In the genomic region with DNA sequence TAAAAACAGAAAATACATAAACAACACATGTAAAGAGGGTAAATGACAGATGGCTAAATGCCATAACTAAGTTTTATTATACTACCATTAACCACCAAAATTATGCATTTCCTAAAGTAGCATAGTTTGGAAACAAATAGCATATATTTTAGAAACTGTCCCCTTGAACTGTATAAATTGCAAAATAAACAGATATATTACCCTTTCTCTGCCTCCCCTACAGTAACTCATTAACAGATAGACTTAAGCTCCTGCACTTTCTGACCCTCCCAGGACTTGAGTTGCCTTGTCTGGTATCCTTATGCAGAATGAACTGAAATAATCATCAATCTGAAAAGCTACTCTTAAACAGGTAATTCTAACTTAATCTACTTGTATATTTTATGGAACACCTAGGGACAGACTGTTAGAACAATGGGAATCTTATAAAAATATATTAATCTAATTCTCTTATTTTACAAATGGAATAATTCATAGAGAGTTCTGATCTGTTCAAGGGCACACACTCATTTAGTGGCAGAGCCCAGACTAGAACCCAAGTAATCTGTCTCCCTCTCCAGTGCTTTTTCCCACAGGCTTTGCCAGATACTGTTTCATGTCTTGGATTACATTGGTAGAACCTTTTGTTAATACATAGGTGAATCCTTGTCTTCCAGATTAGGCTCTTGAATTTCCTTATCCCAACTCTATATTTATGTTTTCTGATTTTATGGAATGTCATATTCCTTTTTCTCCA, we compare ENCODE assay signal across 25 cellular contexts. TPM values are rescaled to one million over a fixed set of nuclear protein-coding genes. Genes with fewer than 3 reads are reported as not detected.
DNase-seq lines count a peak whose midpoint lies in the region; ATAC-seq, FAIRE-seq and TF ChIP-seq lines count a peak whose summit lies in the region.
"Had no signal": no experiment of that assay in that cellular context is flagged by ENCODE, and none has a peak within 500 bp of the region (broad histone marks: within the 10 kb centered on the region; RNA-seq: fewer than 3 reads in every experiment).

No MANE protein-coding gene starts in this region.

- H4K20me1 ChIP-seq in hepatocyte (ENCODE audit: insufficient read depth, poor library complexity, severe bottlenecking) (no peaks in the 10 kb centered on the region), neural progenitor cell (ENCODE audit: low read depth) (no peaks in the 10 kb centered on the region)
- H4K20me1 ChIP-seq: BLaER1 had no signal

- H3K4me3 ChIP-seq in A549 (no peak overlapping the region), hepatocyte (no peak overlapping the region), left lung (no peak overlapping the region), neural progenitor cell (no peak overlapping the region)
- H3K4me3 ChIP-seq: BLaER1, GM12878, K562, Peyer's patch had no signal

- H3K27ac ChIP-seq in A549 = peak overlapping the region; percentile 88 to 97
- H3K27ac ChIP-seq in hepatocyte = peak overlapping the region; percentile 69
- no peak overlapping the region for H3K27ac ChIP-seq in left lung
- H3K27ac ChIP-seq in neural progenitor cell = no peak overlapping the region
- H3K27ac ChIP-seq: BLaER1, Peyer's patch had no signal

- POLR2A ChIA-PET in A549 (lab: Yijun Ruan, JAX) = interaction anchor here (0.8 to 1.8 kb wide), 2 partner anchors 39 to 80 kb away, joined by 3 to 13 read pairs; no protein-coding TSS in a partner anchor

- FAIRE-seq in A549 (lab: Jason Lieb, UNC) = no peak
- FAIRE-seq: D721Med, GM12878, GM19239, K562 had no signal

- TF ChIP-seq EP300 in A549 (IDR thresholded peaks at IDR 0.05) = no peak

- H3K27me3 Mint-ChIP-seq in activated CD4-positive, alpha-beta T cell treated with anti-CD3 and anti-CD28 coated beads, Interleukin-2, amount 10 ng/mL, durations not matched to agents 24 days and 14 days = peaks cover 2% of the 10 kb centered on the region
- no peaks in the 10 kb centered on the region for H3K27me3 Mint-ChIP-seq in neural progenitor cell (ENCODE audit: insufficient read depth, low read depth)
- H3K27me3 Mint-ChIP-seq: CD4-positive, CD25-positive, alpha-beta regulatory T cell had no signal

- H3K27ac Mint-ChIP-seq in activated CD4-positive, alpha-beta T cell treated with anti-CD3 and anti-CD28 coated beads, Interleukin-2, amount 10 ng/mL, durations not matched to agents 24 days and 14 days = no peak overlapping the region
- H3K27ac Mint-ChIP-seq in neural progenitor cell = no peak overlapping the region

- no peaks in the 10 kb centered on the region for H3K36me3 Mint-ChIP-seq in activated CD4-positive, alpha-beta T cell treated with anti-CD3 and anti-CD28 coated beads, Interleukin-2, amount 10 ng/mL, durations not matched to agents 24 days and 14 days (ENCODE audit: low read depth)
- no peaks in the 10 kb centered on the region for H3K36me3 Mint-ChIP-seq in neural progenitor cell
- H3K36me3 Mint-ChIP-seq: CD4-positive, CD25-positive, alpha-beta regulatory T cell had no signal

- no peaks in the 10 kb centered on the region for H3F3A ChIP-seq in neural progenitor cell (ENCODE audit: low read depth)

- peaks cover 11% of the 10 kb centered on the region for H3K4me1 Mint-ChIP-seq in activated CD4-positive, alpha-beta T cell treated with anti-CD3 and anti-CD28 coated beads, Interleukin-2, amount 10 ng/mL, durations not matched to agents 24 days and 14 days
- H3K4me1 Mint-ChIP-seq in neural progenitor cell = no peaks in the 10 kb centered on the region

- H3K4me3 Mint-ChIP-seq in activated CD4-positive, alpha-beta T cell treated with anti-CD3 and anti-CD28 coated beads, Interleukin-2, amount 10 ng/mL, durations not matched to agents 24 days and 14 days = no peak overlapping the region
- H3K4me3 Mint-ChIP-seq in neural progenitor cell = no peak overlapping the region
- H3K4me3 Mint-ChIP-seq: CD4-positive, CD25-positive, alpha-beta regulatory T cell had no signal

- no peak for TF ChIP-seq RAD21 in A549 (conservative IDR thresholded peaks at IDR 0.05 in 1 of 2, IDR thresholded peaks at IDR 0.05 in 1 of 2)

- no peak for TF ChIP-seq POLR2A in A549 (IDR thresholded peaks at IDR 0.05; ENCODE audit: low read length)

- H3K9me3 Mint-ChIP-seq in activated CD4-positive, alpha-beta T cell treated with anti-CD3 and anti-CD28 coated beads, Interleukin-2, amount 10 ng/mL, durations not matched to agents 24 days and 14 days = no peaks in the 10 kb centered on the region
- H3K9me3 Mint-ChIP-seq in neural progenitor cell = peaks cover 2% of the 10 kb centered on the region

- H3K9ac ChIP-seq in neural progenitor cell = no peak overlapping the region
- H3K9ac ChIP-seq: BLaER1 had no signal

- no peaks in the 10 kb centered on the region for H3K9me3 ChIP-seq in A549
- no peaks in the 10 kb centered on the region for H3K9me3 ChIP-seq in hepatocyte (ENCODE audit: low read depth)
- no peaks in the 10 kb centered on the region for H3K9me3 ChIP-seq in left lung
- H3K9me3 ChIP-seq in neural progenitor cell (ENCODE audit: low read depth) = no peaks in the 10 kb centered on the region
- H3K9me3 ChIP-seq: BLaER1, Peyer's patch had no signal

- H3K36me3 ChIP-seq in hepatocyte (replicated peaks; ENCODE audit: insufficient read depth, low read depth) (no peaks in the 10 kb centered on the region), left lung (no peaks in the 10 kb centered on the region), neural progenitor cell (no peaks in the 10 kb centered on the region)
- H3K36me3 ChIP-seq: BLaER1, Peyer's patch had no signal

- CTCF ChIA-PET in A549 (lab: Yijun Ruan, JAX) = interaction anchor here (0.7 to 0.8 kb wide), 2 partner anchors 11 to 46 kb away, joined by 3 read pairs; no protein-coding TSS in a partner anchor

- H3K79me2 ChIP-seq in hepatocyte (peaks cover 2% of the 10 kb centered on the region), neural progenitor cell (ENCODE audit: low read depth) (no peaks in the 10 kb centered on the region)

- peak overlapping the region; percentile 74 for H3K4me2 ChIP-seq in A549
- peak overlapping the region; percentile 52 for H3K4me2 ChIP-seq in hepatocyte
- H3K4me2 ChIP-seq in neural progenitor cell = no peak overlapping the region
- H3K4me2 ChIP-seq: BLaER1 had no signal

- intact Hi-C loops in left lung (cut with DNase I) = no loop called here
- intact Hi-C loops in activated CD4-positive, alpha-beta T cell treated with anti-CD3 and anti-CD28 coated beads, Interleukin-2, amount 10 ng/mL, durations not matched to agents 24 days and 14 days (cut with micrococcal nuclease) = no loop called here

- ATAC-seq in A549 = peak; percentile 59 to 61; a peak in 4 of 6 replicates
- peak; percentile 11 for ATAC-seq in left lung
- ATAC-seq in GM18498 (IDR thresholded peaks at IDR 0.05; ENCODE audit: unreplicated experiment) = no peak
- ATAC-seq: K562 had no signal

- H3K27me3 ChIP-seq in hepatocyte (no peaks in the 10 kb centered on the region), left lung (no peaks in the 10 kb centered on the region), neural progenitor cell (no peaks in the 10 kb centered on the region)
- H3K27me3 ChIP-seq: BLaER1, Peyer's patch had no signal

- H3K9me2 ChIP-seq in hepatocyte (replicated peaks; ENCODE audit: insufficient read depth) = no peaks in the 10 kb centered on the region

- H3K4me1 ChIP-seq in A549 = peaks cover 72% of the 10 kb centered on the region
- H3K4me1 ChIP-seq in hepatocyte (ENCODE audit: insufficient read depth) = no peaks in the 10 kb centered on the region
- no peaks in the 10 kb centered on the region for H3K4me1 ChIP-seq in left lung
- no peaks in the 10 kb centered on the region for H3K4me1 ChIP-seq in neural progenitor cell
- H3K4me1 ChIP-seq: BLaER1, Peyer's patch had no signal

- DNase-seq in A549 (ENCODE audit: low read depth in 1 of 2, low spot score in 1 of 2) (peak in 1 of 2 experiments; percentile 52), NCI-H69 (lab: John Stamatoyannopoulos, UW) (peak; percentile 37), hepatocyte (ENCODE audit: low spot score) (peak; percentile 26), left lung (no peak), EL (no peak), neural progenitor cell (ENCODE audit: low spot score) (no peak)
- no peak for DNase-seq in activated CD4-positive, alpha-beta T cell treated with anti-CD3 and anti-CD28 coated beads, Interleukin-2, amount 10 ng/mL, durations not matched to agents 24 days and 14 days
- DNase-seq: CD4-positive, CD25-positive, alpha-beta regulatory T cell; GDM1; Kasumi-1; MV-4-11; NCI-H1105; NCI-H146; NCI-H1930; NCI-H2107; NCI-H446 treated with DMSO at 0.1 percent for 48 hours; NCI-H526; Peyer's patch; SHP77 treated with DMSO at 0.1 percent for 48 hours had no signal

- H2AFZ ChIP-seq in hepatocyte (no peak overlapping the region), neural progenitor cell (replicated peaks) (no peak overlapping the region)

- TF ChIP-seq CTCF in A549 (IDR thresholded peaks at IDR 0.05) (no peak), hepatocyte (IDR thresholded peaks at IDR 0.05; ENCODE audit: poor library complexity) (no peak), left lung (IDR thresholded peaks at IDR 0.05) (no peak), neural progenitor cell (IDR thresholded peaks at IDR 0.05) (no peak)

TF ChIP-seq in A549, 52 proteins besides CTCF, POLR2A, EP300 and RAD21:
- TF ChIP-seq EHF (CRISPR knock-in tag; IDR thresholded peaks at IDR 0.05) (no peak), ZSCAN20 (CRISPR knock-in tag; IDR thresholded peaks at IDR 0.05) (no peak), TFCP2L1 (CRISPR knock-in tag; IDR thresholded peaks at IDR 0.05) (no peak)

RNA-seq across cellular contexts. Expression of a gene that starts 50.6 kb away (rescaled TPM):
- 220 and 333 TPM in 2 replicates for polyA plus RNA-seq in A549 (2011; rRNA removed)
- 29.5 and 36.6 TPM in 2 replicates for polyA plus RNA-seq in A549 (2012; cell fraction: cytosol; rRNA removed)
- 3.5 and 15.9 TPM in 2 replicates for polyA plus RNA-seq in A549 (2012; cell fraction: nucleus; rRNA removed)
- polyA plus RNA-seq in A549 (2017; fragmentation: RNase III; extraction: RNeasy Plus Mini Kit Qiagen cat#74134 plus additional on column Dnase treatment) = 152 to 179 TPM (median 166 TPM) in 3 replicates
- 95.2 and 105 TPM in 2 replicates for polyA minus RNA-seq in A549 (2011; rRNA and poly(A)+ RNA removed)
- 127 and 213 TPM in 2 replicates for total RNA-seq in hepatocyte
- 200 and 264 TPM in 2 replicates for polyA plus RNA-seq in hepatocyte
- total RNA-seq in left lung = 100 to 1,000 TPM in 1 of 2 donors, 10 to 100 TPM in 1; 85.6 to 119 TPM
- 71.3 and 71.9 TPM in 2 replicates for total RNA-seq in activated CD4-positive, alpha-beta T cell treated with anti-CD3 and anti-CD28 coated beads, Interleukin-2, amount 10 ng/mL, durations not matched to agents 24 days and 14 days
- total RNA-seq in neural progenitor cell (ENCODE audit: low replicate concordance) = 13.8 and 31.3 TPM in 2 replicates

Comparison
In these comparisons a context has a peak if more than half of its experiments do, and no peak if none do; other contexts are left out.
1. DNase-seq: peak in NCI-H69 (single experiment) and hepatocyte (single experiment); none in left lung (0 of 2), activated CD4-positive, alpha-beta T cell treated with anti-CD3 and anti-CD28 coated beads, Interleukin-2, amount 10 ng/mL, durations not matched to agents 24 days and 14 days (single experiment), EL (single experiment) and neural progenitor cell (single experiment).
2. H3K27ac ChIP-seq: peak in A549 (2 of 2) and hepatocyte (single experiment); none in left lung (0 of 2) and neural progenitor cell (single experiment).